Comparison of ENCODE assay signal across 12 cellular contexts in the genomic region with DNA sequence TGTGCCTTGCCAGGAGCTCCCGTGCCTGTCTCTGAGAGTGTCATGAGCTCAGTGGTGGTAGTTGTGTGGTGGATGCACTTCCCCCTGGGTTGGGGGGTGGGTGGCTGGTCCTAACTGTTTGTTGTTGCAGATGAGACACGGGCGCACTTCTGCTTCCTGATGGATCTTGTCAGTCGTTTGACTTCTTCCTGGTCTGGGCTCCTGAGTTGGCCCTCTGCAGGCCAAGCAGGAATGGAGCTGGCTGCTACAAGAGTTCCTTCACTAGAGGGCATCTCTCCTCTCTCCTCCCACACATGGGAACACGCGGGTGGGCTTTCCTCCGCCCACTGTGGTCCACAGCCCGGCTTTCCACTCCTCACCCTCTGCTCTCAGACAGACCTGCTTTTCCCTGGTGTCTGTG.
DNase-seq lines count a peak whose midpoint lies in the region; ATAC-seq and TF ChIP-seq lines count a peak whose summit lies in the region.
"Had no signal": no experiment of that assay in that cellular context is flagged by ENCODE, and none has a peak within 500 bp of the region (broad histone marks: within the 10 kb centered on the region; RNA-seq: fewer than 3 reads in every experiment).

No MANE protein-coding gene starts in this region.

- DNase-seq in DMS 273 (lab: John Stamatoyannopoulos, UW; ENCODE audit: unreplicated experiment) (peak; percentile 7), DMS 273 treated with DMSO at 0.1 percent for 48 hours (lab: John Stamatoyannopoulos, UW) (no peak), NCI-H526 treated with DMSO at 0.1 percent for 48 hours (lab: John Stamatoyannopoulos, UW) (peak; percentile 0), osteoblast (ENCODE audit: insufficient read length, low spot score, missing footprints) (no peak), hippocampal formation (lab: John Stamatoyannopoulos, UW) (no peak)
- DNase-seq in activated naive CD4-positive, alpha-beta T cell treated with anti-CD3 and anti-CD28 coated beads, Interleukin-2, amount 50 U/mL, for 72 hours (ENCODE audit: low spot score in 2 of 2): no peak
- DNase-seq: activated CD8-positive, alpha-beta T cell treated with anti-CD3 and anti-CD28 coated beads, Interleukin-2, amount 10 ng/mL, durations not matched to agents 7 days and 5 days; colonic mucosa; NCI-H446 had no signal

- H3K4me3 Mint-ChIP-seq in dendritic cell treated with granulocyte-macrophage colony-stimulating factor and Interleukin-4, amounts not matched to agents 40 ng/mL and 50 ng/mL, for 4 days: no peak overlapping the region
- H3K4me3 Mint-ChIP-seq: activated CD8-positive, alpha-beta T cell treated with anti-CD3 and anti-CD28 coated beads, Interleukin-2, amount 10 ng/mL, durations not matched to agents 7 days and 5 days had no signal

- peak; percentile 34 for TF ChIP-seq CTCF in osteoblast (IDR thresholded peaks at IDR 0.05; ENCODE audit: extremely low read depth, low read depth, low read length)

- H3K27me3 ChIP-seq in osteoblast (ENCODE audit: insufficient read depth, low read length): peaks cover 21% of the 10 kb centered on the region

- no peaks in the 10 kb centered on the region for H4K20me1 ChIP-seq in osteoblast (ENCODE audit: insufficient read depth, low read length)

- intact Hi-C loops in dendritic cell treated with granulocyte-macrophage colony-stimulating factor and Interleukin-4, amounts not matched to agents 40 ng/mL and 50 ng/mL, for 4 days (cut with micrococcal nuclease): no loop called here

- H3K9me3 ChIP-seq in osteoblast (ENCODE audit: low read depth, low read length): no peaks in the 10 kb centered on the region
- H3K9me3 ChIP-seq: colonic mucosa, tibial artery had no signal

- H2AFZ ChIP-seq in osteoblast (ENCODE audit: low read length): no peak overlapping the region

- no peaks in the 10 kb centered on the region for H3K79me2 ChIP-seq in osteoblast (ENCODE audit: insufficient read depth, low read length)

- peak overlapping the region; percentile 31 for H3K27ac Mint-ChIP-seq in dendritic cell treated with granulocyte-macrophage colony-stimulating factor and Interleukin-4, amounts not matched to agents 40 ng/mL and 50 ng/mL, for 4 days
- no peak overlapping the region for H3K27ac Mint-ChIP-seq in activated naive CD4-positive, alpha-beta T cell treated with anti-CD3 and anti-CD28 coated beads, Interleukin-2, amount 50 U/mL, for 72 hours
- H3K27ac Mint-ChIP-seq: activated CD8-positive, alpha-beta T cell treated with anti-CD3 and anti-CD28 coated beads, Interleukin-2, amount 10 ng/mL, durations not matched to agents 7 days and 5 days had no signal

- H3K36me3 ChIP-seq in osteoblast (ENCODE audit: insufficient read depth, low read length): no peaks in the 10 kb centered on the region
- H3K36me3 ChIP-seq: colonic mucosa, tibial artery had no signal

- H3K27me3 Mint-ChIP-seq in dendritic cell treated with granulocyte-macrophage colony-stimulating factor and Interleukin-4, amounts not matched to agents 40 ng/mL and 50 ng/mL, for 4 days: peaks cover 27% of the 10 kb centered on the region

- ATAC-seq in GM18511 (IDR thresholded peaks at IDR 0.05; ENCODE audit: unreplicated experiment): no peak
- ATAC-seq in activated naive CD4-positive, alpha-beta T cell treated with anti-CD3 and anti-CD28 coated beads, Interleukin-2, amount 50 U/mL, for 72 hours: no peak
- ATAC-seq: activated CD8-positive, alpha-beta T cell treated with anti-CD3 and anti-CD28 coated beads, Interleukin-2, amount 10 ng/mL, durations not matched to agents 7 days and 5 days had no signal

- H3K4me3 ChIP-seq in osteoblast (ENCODE audit: insufficient read depth, low read length): no peak overlapping the region
- H3K4me3 ChIP-seq: colonic mucosa, tibial artery had no signal

- no peaks in the 10 kb centered on the region for H3K36me3 Mint-ChIP-seq in dendritic cell treated with granulocyte-macrophage colony-stimulating factor and Interleukin-4, amounts not matched to agents 40 ng/mL and 50 ng/mL, for 4 days (ENCODE audit: low read depth)
- H3K36me3 Mint-ChIP-seq in activated naive CD4-positive, alpha-beta T cell treated with anti-CD3 and anti-CD28 coated beads, Interleukin-2, amount 50 U/mL, for 72 hours: no peaks in the 10 kb centered on the region

- H3K9me3 Mint-ChIP-seq in dendritic cell treated with granulocyte-macrophage colony-stimulating factor and Interleukin-4, amounts not matched to agents 40 ng/mL and 50 ng/mL, for 4 days: no peaks in the 10 kb centered on the region
- H3K9me3 Mint-ChIP-seq in activated naive CD4-positive, alpha-beta T cell treated with anti-CD3 and anti-CD28 coated beads, Interleukin-2, amount 50 U/mL, for 72 hours: no peaks in the 10 kb centered on the region

- H3K4me1 Mint-ChIP-seq in dendritic cell treated with granulocyte-macrophage colony-stimulating factor and Interleukin-4, amounts not matched to agents 40 ng/mL and 50 ng/mL, for 4 days (ENCODE audit: low read depth): peaks cover 22% of the 10 kb centered on the region

- H3K4me2 ChIP-seq in osteoblast (ENCODE audit: insufficient read depth, low read length): no peak overlapping the region

- no peak overlapping the region for H3K27ac ChIP-seq in osteoblast (ENCODE audit: low read depth, low read length)
- H3K27ac ChIP-seq: colonic mucosa, tibial artery had no signal

- H3K4me1 ChIP-seq in osteoblast (ENCODE audit: insufficient read depth, low read length): no peaks in the 10 kb centered on the region

Comparison
In these comparisons a context has a peak if more than half of its experiments do, and no peak if none do; other contexts are left out.
1. DNase-seq: peak in DMS 273 (single experiment) and NCI-H526 treated with DMSO at 0.1 percent for 48 hours (single experiment); none in DMS 273 treated with DMSO at 0.1 percent for 48 hours (single experiment), osteoblast (single experiment), activated naive CD4-positive, alpha-beta T cell treated with anti-CD3 and anti-CD28 coated beads, Interleukin-2, amount 50 U/mL, for 72 hours (0 of 2) and hippocampal formation (0 of 2).